2 cellular contexts compared by ENCODE assay signal in the genomic region with DNA sequence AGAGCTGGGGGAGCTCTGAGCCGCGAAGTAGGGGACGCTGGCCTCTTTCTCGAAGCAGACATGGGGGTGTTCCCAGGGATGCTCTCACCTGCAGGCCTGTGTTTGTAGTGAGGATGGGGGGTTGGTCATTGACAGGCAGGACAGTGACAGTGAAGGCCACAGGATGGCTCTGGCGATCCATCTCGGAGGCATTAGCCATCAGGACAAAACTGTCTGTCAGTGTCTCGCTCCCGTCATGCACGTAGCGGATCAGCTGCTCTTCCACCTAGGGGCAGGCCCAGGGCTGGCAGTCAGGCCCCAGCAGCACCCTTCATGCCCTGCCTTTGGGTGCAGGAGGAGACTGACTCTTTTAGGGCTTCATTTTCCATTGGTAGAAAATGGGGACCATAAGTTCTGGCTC.
TF ChIP-seq lines count a peak whose summit lies in the region.

No MANE protein-coding gene starts in this region.

TF ChIP-seq in HepG2, 621 proteins besides CTCF, POLR2A, EP300 and RAD21 (continues in another document):
- TF ChIP-seq ZNF317 (CRISPR knock-in tag; IDR thresholded peaks at IDR 0.05) (0 out of 2 replicates have a peak, but pooled peaks have one; percentile 24), SAP130 (CRISPR knock-in tag; IDR thresholded peaks at IDR 0.05; ENCODE audit: low read depth) (peak; percentile 54; the same call in 1 of the 2 replicates), CREB1 (IDR thresholded peaks at IDR 0.05) (0 out of 2 replicates have a peak, but pooled peaks have one; percentile 16), CREB1 (CRISPR knock-in tag; IDR thresholded peaks at IDR 0.05) (no peak), ZNF143 (CRISPR knock-in tag; IDR thresholded peaks at IDR 0.05) (0 out of 2 replicates have a peak, but pooled peaks have one; percentile 26), TEAD3 (CRISPR knock-in tag; optimal IDR thresholded peaks at IDR 0.05; ENCODE audit: borderline replicate concordance) (peak; percentile 29), HDAC1 (CRISPR knock-in tag; IDR thresholded peaks at IDR 0.05) (0 out of 2 replicates have a peak, but pooled peaks have one; percentile 15), STAG1 (CRISPR knock-in tag; IDR thresholded peaks at IDR 0.05) (peak; percentile 69)
- TF ChIP-seq, protein P1, sequence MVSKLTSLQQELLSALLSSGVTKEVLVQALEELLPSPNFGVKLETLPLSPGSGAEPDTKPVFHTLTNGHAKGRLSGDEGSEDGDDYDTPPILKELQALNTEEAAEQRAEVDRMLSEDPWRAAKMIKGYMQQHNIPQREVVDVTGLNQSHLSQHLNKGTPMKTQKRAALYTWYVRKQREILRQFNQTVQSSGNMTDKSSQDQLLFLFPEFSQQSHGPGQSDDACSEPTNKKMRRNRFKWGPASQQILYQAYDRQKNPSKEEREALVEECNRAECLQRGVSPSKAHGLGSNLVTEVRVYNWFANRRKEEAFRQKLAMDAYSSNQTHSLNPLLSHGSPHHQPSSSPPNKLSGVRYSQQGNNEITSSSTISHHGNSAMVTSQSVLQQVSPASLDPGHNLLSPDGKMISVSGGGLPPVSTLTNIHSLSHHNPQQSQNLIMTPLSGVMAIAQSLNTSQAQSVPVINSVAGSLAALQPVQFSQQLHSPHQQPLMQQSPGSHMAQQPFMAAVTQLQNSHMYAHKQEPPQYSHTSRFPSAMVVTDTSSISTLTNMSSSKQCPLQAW (CRISPR knock-in tag; IDR thresholded peaks at IDR 0.05), result 0 out of 2 replicates have a peak, but pooled peaks have one; percentile 27
- TF ChIP-seq, protein P2, sequence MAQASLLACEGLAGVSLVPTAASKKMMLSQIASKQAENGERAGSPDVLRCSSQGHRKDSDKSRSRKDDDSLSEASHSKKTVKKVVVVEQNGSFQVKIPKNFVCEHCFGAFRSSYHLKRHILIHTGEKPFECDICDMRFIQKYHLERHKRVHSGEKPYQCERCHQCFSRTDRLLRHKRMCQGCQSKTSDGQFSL (CRISPR knock-in tag; IDR thresholded peaks at IDR 0.05), result no peak
- TF ChIP-seq, protein P3, sequence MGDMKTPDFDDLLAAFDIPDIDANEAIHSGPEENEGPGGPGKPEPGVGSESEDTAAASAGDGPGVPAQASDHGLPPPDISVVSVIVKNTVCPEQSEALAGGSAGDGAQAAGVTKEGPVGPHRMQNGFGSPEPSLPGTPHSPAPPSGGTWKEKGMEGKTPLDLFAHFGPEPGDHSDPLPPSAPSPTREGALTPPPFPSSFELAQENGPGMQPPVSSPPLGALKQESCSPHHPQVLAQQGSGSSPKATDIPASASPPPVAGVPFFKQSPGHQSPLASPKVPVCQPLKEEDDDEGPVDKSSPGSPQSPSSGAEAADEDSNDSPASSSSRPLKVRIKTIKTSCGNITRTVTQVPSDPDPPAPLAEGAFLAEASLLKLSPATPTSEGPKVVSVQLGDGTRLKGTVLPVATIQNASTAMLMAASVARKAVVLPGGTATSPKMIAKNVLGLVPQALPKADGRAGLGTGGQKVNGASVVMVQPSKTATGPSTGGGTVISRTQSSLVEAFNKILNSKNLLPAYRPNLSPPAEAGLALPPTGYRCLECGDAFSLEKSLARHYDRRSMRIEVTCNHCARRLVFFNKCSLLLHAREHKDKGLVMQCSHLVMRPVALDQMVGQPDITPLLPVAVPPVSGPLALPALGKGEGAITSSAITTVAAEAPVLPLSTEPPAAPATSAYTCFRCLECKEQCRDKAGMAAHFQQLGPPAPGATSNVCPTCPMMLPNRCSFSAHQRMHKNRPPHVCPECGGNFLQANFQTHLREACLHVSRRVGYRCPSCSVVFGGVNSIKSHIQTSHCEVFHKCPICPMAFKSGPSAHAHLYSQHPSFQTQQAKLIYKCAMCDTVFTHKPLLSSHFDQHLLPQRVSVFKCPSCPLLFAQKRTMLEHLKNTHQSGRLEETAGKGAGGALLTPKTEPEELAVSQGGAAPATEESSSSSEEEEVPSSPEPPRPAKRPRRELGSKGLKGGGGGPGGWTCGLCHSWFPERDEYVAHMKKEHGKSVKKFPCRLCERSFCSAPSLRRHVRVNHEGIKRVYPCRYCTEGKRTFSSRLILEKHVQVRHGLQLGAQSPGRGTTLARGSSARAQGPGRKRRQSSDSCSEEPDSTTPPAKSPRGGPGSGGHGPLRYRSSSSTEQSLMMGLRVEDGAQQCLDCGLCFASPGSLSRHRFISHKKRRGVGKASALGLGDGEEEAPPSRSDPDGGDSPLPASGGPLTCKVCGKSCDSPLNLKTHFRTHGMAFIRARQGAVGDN (CRISPR knock-in tag; IDR thresholded peaks at IDR 0.05), result peak; percentile 47
- TF ChIP-seq, protein P4, sequence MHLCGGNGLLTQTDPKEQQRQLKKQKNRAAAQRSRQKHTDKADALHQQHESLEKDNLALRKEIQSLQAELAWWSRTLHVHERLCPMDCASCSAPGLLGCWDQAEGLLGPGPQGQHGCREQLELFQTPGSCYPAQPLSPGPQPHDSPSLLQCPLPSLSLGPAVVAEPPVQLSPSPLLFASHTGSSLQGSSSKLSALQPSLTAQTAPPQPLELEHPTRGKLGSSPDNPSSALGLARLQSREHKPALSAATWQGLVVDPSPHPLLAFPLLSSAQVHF (CRISPR knock-in tag; IDR thresholded peaks at IDR 0.05), result no peak
- TF ChIP-seq, protein P5, sequence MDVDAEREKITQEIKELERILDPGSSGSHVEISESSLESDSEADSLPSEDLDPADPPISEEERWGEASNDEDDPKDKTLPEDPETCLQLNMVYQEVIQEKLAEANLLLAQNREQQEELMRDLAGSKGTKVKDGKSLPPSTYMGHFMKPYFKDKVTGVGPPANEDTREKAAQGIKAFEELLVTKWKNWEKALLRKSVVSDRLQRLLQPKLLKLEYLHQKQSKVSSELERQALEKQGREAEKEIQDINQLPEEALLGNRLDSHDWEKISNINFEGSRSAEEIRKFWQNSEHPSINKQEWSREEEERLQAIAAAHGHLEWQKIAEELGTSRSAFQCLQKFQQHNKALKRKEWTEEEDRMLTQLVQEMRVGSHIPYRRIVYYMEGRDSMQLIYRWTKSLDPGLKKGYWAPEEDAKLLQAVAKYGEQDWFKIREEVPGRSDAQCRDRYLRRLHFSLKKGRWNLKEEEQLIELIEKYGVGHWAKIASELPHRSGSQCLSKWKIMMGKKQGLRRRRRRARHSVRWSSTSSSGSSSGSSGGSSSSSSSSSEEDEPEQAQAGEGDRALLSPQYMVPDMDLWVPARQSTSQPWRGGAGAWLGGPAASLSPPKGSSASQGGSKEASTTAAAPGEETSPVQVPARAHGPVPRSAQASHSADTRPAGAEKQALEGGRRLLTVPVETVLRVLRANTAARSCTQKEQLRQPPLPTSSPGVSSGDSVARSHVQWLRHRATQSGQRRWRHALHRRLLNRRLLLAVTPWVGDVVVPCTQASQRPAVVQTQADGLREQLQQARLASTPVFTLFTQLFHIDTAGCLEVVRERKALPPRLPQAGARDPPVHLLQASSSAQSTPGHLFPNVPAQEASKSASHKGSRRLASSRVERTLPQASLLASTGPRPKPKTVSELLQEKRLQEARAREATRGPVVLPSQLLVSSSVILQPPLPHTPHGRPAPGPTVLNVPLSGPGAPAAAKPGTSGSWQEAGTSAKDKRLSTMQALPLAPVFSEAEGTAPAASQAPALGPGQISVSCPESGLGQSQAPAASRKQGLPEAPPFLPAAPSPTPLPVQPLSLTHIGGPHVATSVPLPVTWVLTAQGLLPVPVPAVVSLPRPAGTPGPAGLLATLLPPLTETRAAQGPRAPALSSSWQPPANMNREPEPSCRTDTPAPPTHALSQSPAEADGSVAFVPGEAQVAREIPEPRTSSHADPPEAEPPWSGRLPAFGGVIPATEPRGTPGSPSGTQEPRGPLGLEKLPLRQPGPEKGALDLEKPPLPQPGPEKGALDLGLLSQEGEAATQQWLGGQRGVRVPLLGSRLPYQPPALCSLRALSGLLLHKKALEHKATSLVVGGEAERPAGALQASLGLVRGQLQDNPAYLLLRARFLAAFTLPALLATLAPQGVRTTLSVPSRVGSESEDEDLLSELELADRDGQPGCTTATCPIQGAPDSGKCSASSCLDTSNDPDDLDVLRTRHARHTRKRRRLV (CRISPR knock-in tag; IDR thresholded peaks at IDR 0.05), result no peak

TF ChIP-seq in H1, 55 proteins besides CTCF, POLR2A, EP300 and RAD21:
- TF ChIP-seq JUN (IDR thresholded peaks at IDR 0.05; ENCODE audit: low read depth, low read length), result no peak
- TF ChIP-seq MAFK (IDR thresholded peaks at IDR 0.05; ENCODE audit: low read depth, low read length), result no peak
- no peak for TF ChIP-seq BRCA1 (IDR thresholded peaks at IDR 0.05; ENCODE audit: low read depth, low read length)
- no peak for TF ChIP-seq FOSL1 (IDR thresholded peaks at IDR 0.05; ENCODE audit: insufficient read depth, low read depth, low read length)
- TF ChIP-seq CHD1 (IDR thresholded peaks at IDR 0.05; ENCODE audit: low read depth, low read length), result no peak
- no peak for TF ChIP-seq SP2 (IDR thresholded peaks at IDR 0.05; ENCODE audit: low read length)
- TF ChIP-seq, protein P6, sequence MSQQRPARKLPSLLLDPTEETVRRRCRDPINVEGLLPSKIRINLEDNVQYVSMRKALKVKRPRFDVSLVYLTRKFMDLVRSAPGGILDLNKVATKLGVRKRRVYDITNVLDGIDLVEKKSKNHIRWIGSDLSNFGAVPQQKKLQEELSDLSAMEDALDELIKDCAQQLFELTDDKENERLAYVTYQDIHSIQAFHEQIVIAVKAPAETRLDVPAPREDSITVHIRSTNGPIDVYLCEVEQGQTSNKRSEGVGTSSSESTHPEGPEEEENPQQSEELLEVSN (IDR thresholded peaks at IDR 0.05), result no peak
- TF ChIP-seq, protein P7, sequence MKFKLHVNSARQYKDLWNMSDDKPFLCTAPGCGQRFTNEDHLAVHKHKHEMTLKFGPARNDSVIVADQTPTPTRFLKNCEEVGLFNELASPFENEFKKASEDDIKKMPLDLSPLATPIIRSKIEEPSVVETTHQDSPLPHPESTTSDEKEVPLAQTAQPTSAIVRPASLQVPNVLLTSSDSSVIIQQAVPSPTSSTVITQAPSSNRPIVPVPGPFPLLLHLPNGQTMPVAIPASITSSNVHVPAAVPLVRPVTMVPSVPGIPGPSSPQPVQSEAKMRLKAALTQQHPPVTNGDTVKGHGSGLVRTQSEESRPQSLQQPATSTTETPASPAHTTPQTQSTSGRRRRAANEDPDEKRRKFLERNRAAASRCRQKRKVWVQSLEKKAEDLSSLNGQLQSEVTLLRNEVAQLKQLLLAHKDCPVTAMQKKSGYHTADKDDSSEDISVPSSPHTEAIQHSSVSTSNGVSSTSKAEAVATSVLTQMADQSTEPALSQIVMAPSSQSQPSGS (IDR thresholded peaks at IDR 0.05; ENCODE audit: low read length), result no peak
- TF ChIP-seq SP1 (IDR thresholded peaks at IDR 0.05; ENCODE audit: low read depth, low read length), result no peak
- TF ChIP-seq SP4 (IDR thresholded peaks at IDR 0.05; ENCODE audit: low read length), result no peak
- no peak for TF ChIP-seq EZH2 (IDR thresholded peaks at IDR 0.05; ENCODE audit: low read depth, low read length, severe bottlenecking)
- TF ChIP-seq POU5F1 (IDR thresholded peaks at IDR 0.05; ENCODE audit: low read depth, low read length), result no peak
- no peak for TF ChIP-seq NRF1 (IDR thresholded peaks at IDR 0.05; ENCODE audit: low read depth, low read length)
- no peak for TF ChIP-seq CTBP2 (IDR thresholded peaks at IDR 0.05; ENCODE audit: borderline replicate concordance, insufficient read depth, insufficient read length, low read length)
- TF ChIP-seq POLR2AphosphoS5 (IDR thresholded peaks at IDR 0.05; ENCODE audit: low read depth, low read length), result no peak
- no peak for TF ChIP-seq CREB1 (IDR thresholded peaks at IDR 0.05)
- no peak for TF ChIP-seq TCF12 (IDR thresholded peaks at IDR 0.05; ENCODE audit: low read depth, low read length)
